ENCODE assay signal across 2 cellular contexts in genomic region chr13:30998548-30999140, GRCh38.
A peak's percentile ranks its signal among the peaks of the same experiment; 100 is the strongest.
TF ChIP-seq lines count a peak whose summit lies in the region.

No MANE protein-coding gene starts in this region.

TF ChIP-seq in IMR-90, 13 proteins besides CTCF, POLR2A, EP300 and RAD21:
- TF ChIP-seq MAFK (IDR thresholded peaks at IDR 0.05; ENCODE audit: low read depth, low read length) (no peak), BHLHE40 (IDR thresholded peaks at IDR 0.05; ENCODE audit: low read depth, low read length) (peak; percentile 82), RFX5 (IDR thresholded peaks at IDR 0.05; ENCODE audit: low read depth, low read length) (no peak), USF2 (IDR thresholded peaks at IDR 0.05; ENCODE audit: low read depth, low read length) (no peak), ELK1 (IDR thresholded peaks at IDR 0.05; ENCODE audit: borderline replicate concordance, low read depth, low read length) (no peak)
TF ChIP-seq in IMR-90: peak in this region for 1.

TF ChIP-seq in SK-N-SH, 30 proteins besides CTCF, POLR2A, EP300 and RAD21:
- peak; percentile 26 for TF ChIP-seq CHD2 (IDR thresholded peaks at IDR 0.05; ENCODE audit: low read length, partially characterized antibody)
- no peak for TF ChIP-seq MEF2A (IDR thresholded peaks at IDR 0.05; ENCODE audit: borderline replicate concordance, low read depth)
- peak; percentile 79; the same call in 1 of the 2 replicates for TF ChIP-seq MXI1 (IDR thresholded peaks at IDR 0.05; ENCODE audit: low read depth, low read length)
- TF ChIP-seq GABPA (IDR thresholded peaks at IDR 0.05; ENCODE audit: low read depth) = no peak
- TF ChIP-seq RFX5 (IDR thresholded peaks at IDR 0.05; ENCODE audit: low read length) = 0 out of 2 replicates have a peak, but pooled peaks have one; percentile 68
- no peak for TF ChIP-seq EZH2phosphoT487 (IDR thresholded peaks at IDR 0.05; ENCODE audit: borderline replicate concordance, low read depth)
- peak; percentile 53 for TF ChIP-seq TCF12 (IDR thresholded peaks at IDR 0.05)
